Comparison of ENCODE assay signal across 15 cellular contexts in genomic region chr17:57873261-57874057, GRCh38. TPM values are rescaled to one million over a fixed set of nuclear protein-coding genes. Genes with fewer than 3 reads are reported as not detected.
DNase-seq lines count a peak whose midpoint lies in the region; ATAC-seq, FAIRE-seq and TF ChIP-seq lines count a peak whose summit lies in the region.
"Had no signal": no experiment of that assay in that cellular context is flagged by ENCODE, and none has a peak within 500 bp of the region (broad histone marks: within the 10 kb centered on the region; RNA-seq: fewer than 3 reads in every experiment).

No MANE protein-coding gene starts in this region.

- H3T11ph ChIP-seq in H9 (ENCODE audit: low read length): no peak overlapping the region

- H4K8ac ChIP-seq in H9 (replicated peaks; ENCODE audit: insufficient read length, low read depth, low read length): no peak overlapping the region

- H3K23me2 ChIP-seq in H9 (ENCODE audit: insufficient read length, low read depth, low read length, poor library complexity, severe bottlenecking): peaks cover 3% of the 10 kb centered on the region

- no CpG with 5 or more reads among the region's 16 CpGs for WGBS in H9 (ENCODE audit: extremely low coverage, insufficient read length, low lambda C conversion rate)

- H3K27ac Mint-ChIP-seq in H9 (peak overlapping the region in 1 of 3 experiments; percentile 85; a peak in 1 of 7 replicates), WTC11 (peak overlapping the region; percentile 93)
- H3K27ac Mint-ChIP-seq: immature natural killer cell had no signal

- H3K4ac ChIP-seq in H9 (ENCODE audit: low read depth, low read length): peak overlapping the region; percentile 1

- H3K4me1 ChIP-seq in H9 (ENCODE audit: insufficient read depth, low read length) (peaks cover 25% of the 10 kb centered on the region), iPS-18a (ENCODE audit: control insufficient read depth, low read depth, low read length) (peaks cover 29% of the 10 kb centered on the region), skeletal muscle tissue (ENCODE audit: control insufficient read depth in 3 of 3, insufficient read depth in 3 of 3, low read length in 3 of 3) (peaks cover 67 to 91% (median 79%) of the 10 kb centered on the region in 3 donors)

- no peak overlapping the region for H2BK5ac ChIP-seq in H9 (ENCODE audit: insufficient read length, low read length)

- H3K27ac ChIP-seq in H9 (ENCODE audit: insufficient read length, low read depth, low read length) (no peak overlapping the region), iPS-18a (ENCODE audit: low read length) (peak overlapping the region; percentile 8), skeletal muscle tissue (ENCODE audit: low read depth, low read length) (peak overlapping the region; percentile 90)

- H3K27me3 Mint-ChIP-seq in H9 (ENCODE audit: low read depth): peaks cover 64% of the 10 kb centered on the region
- H3K27me3 Mint-ChIP-seq in WTC11 (ENCODE audit: low read depth): peaks cover 6% of the 10 kb centered on the region; the same call in 1 of the 2 replicates

- no peak overlapping the region for H2BK20ac ChIP-seq in H9 (ENCODE audit: low read depth, low read length, poor library complexity, severe bottlenecking)

- peaks cover 55 to 60% of the 10 kb centered on the region in 2 experiments for H3K4me1 Mint-ChIP-seq in H9
- H3K4me1 Mint-ChIP-seq in WTC11: peaks cover 67% of the 10 kb centered on the region

- no peaks in the 10 kb centered on the region for H3K36me3 ChIP-seq in iPS-18a (ENCODE audit: control insufficient read depth, low read depth, low read length)
- peaks cover 41 to 57% (median 46%) of the 10 kb centered on the region in 3 donors for H3K36me3 ChIP-seq in skeletal muscle tissue (ENCODE audit: control insufficient read depth in 3 of 3, insufficient read depth in 3 of 3, low read length in 3 of 3)

- H3K9me3 ChIP-seq in H9 (ENCODE audit: control insufficient read depth, low read depth, low read length) (no peaks in the 10 kb centered on the region), iPS-18a (ENCODE audit: control insufficient read depth, low read depth, low read length) (no peaks in the 10 kb centered on the region), skeletal muscle tissue (ENCODE audit: control insufficient read depth in 3 of 3, low read length in 3 of 3) (no peaks in the 10 kb centered on the region)
- H3K9me3 ChIP-seq: Peyer's patch had no signal

- H4K5ac ChIP-seq in H9 (ENCODE audit: insufficient read length, low read depth, low read length): no peak overlapping the region

- H3K9me3 Mint-ChIP-seq in H9 (no peaks in the 10 kb centered on the region), WTC11 (no peaks in the 10 kb centered on the region)
- H3K9me3 Mint-ChIP-seq: immature natural killer cell had no signal

- no peak overlapping the region for H3K4me2 ChIP-seq in H9 (ENCODE audit: insufficient read depth, insufficient read length, low read length)

- peak overlapping the region; percentile 28 for H4K91ac ChIP-seq in H9 (ENCODE audit: insufficient read length, low read depth, low read length)

- H3K36me3 Mint-ChIP-seq in H9 (ENCODE audit: insufficient read depth in 1 of 3, low read depth in 3 of 3) (peaks cover 2 to 13% (median 9%) of the 10 kb centered on the region in 3 experiments; a peak in 2 of 7 replicates), WTC11 (no peaks in the 10 kb centered on the region; the same call in 1 of the 2 replicates)
- H3K36me3 Mint-ChIP-seq: immature natural killer cell had no signal

- peaks cover 4% of the 10 kb centered on the region for H4K20me1 ChIP-seq in H9 (ENCODE audit: control insufficient read depth, insufficient read depth, insufficient read length)

- CTCF ChIA-PET in WTC11 (lab: Charles Lee): interaction anchor here (0.6 to 6.4 kb wide), 9 partner anchors 11 to 326 kb away, joined by 3 to 50 read pairs (median 13); partner anchors contain the start of gene CUEDC1

- no peak overlapping the region for H2AFZ ChIP-seq in H9 (ENCODE audit: low read length)

- no peak overlapping the region; the same call in 1 of the 2 replicates for H3K14ac ChIP-seq in H9 (ENCODE audit: insufficient read depth, low read length)

- H2BK120ac ChIP-seq in H9 (ENCODE audit: low read depth, low read length, poor library complexity, severe bottlenecking): no peak overlapping the region

- H3K18ac ChIP-seq in H9 (ENCODE audit: insufficient read length, low read depth, low read length): peak overlapping the region; percentile 27

- H3K27me3 ChIP-seq in H9 (ENCODE audit: insufficient read depth, low read length) (no peaks in the 10 kb centered on the region; the same call in 1 of the 2 replicates), iPS-18a (ENCODE audit: control insufficient read depth, insufficient read depth, low read length) (peaks cover 16% of the 10 kb centered on the region), skeletal muscle tissue (ENCODE audit: control insufficient read depth in 3 of 3, insufficient read depth in 3 of 3, low read length in 3 of 3) (no peaks in the 10 kb centered on the region)
- H3K27me3 ChIP-seq: Peyer's patch had no signal

- peak; percentile 36 for DNase-seq in H9
- no peak for DNase-seq in WTC11 (ENCODE audit: low spot score)
- DNase-seq in activated gamma-delta T cell treated with Interleukin-2 at 50 U/mL for 16 hours: no peak
- no peak for DNase-seq in GM19239 (ENCODE audit: insufficient read length, low spot score)
- no peak for DNase-seq in mesenteric fat pad (ENCODE audit: low spot score)
- DNase-seq: activated CD4-positive, alpha-beta T cell treated with anti-CD3 and anti-CD28 coated beads for 1 hour; activated naive CD4-positive, alpha-beta T cell treated with Interleukin-2 at 50 U/mL for 16 hours; HCEC 1CT; immature natural killer cell; NCI-H2029 treated with DMSO at 0.1 percent for 48 hours; Peyer's patch had no signal

- POLR2A ChIA-PET in WTC11 (lab: Charles Lee): interaction anchor here (1.5 to 3.0 kb wide), 3 partner anchors 11 to 134 kb away, joined by 6 to 21 read pairs (median 7); partner anchors contain the start of gene SRSF1

- peak overlapping the region; percentile 7 for H2AK5ac ChIP-seq in H9 (ENCODE audit: insufficient read length, low read length)

- H3K79me1 ChIP-seq in H9 (ENCODE audit: insufficient read depth, low read depth, low read length, poor library complexity, severe bottlenecking): no peaks in the 10 kb centered on the region

- no peak overlapping the region for H3K9ac ChIP-seq in H9 (ENCODE audit: extremely low read depth, insufficient read length, low read length)
- peak overlapping the region; percentile 37 for H3K9ac ChIP-seq in iPS-18a (ENCODE audit: low read length)
- peak overlapping the region in 2 of 3 donors; percentile 62 to 74 for H3K9ac ChIP-seq in skeletal muscle tissue (ENCODE audit: low read depth in 1 of 3, low read length in 3 of 3)

- H3K4me3 Mint-ChIP-seq in H9 (peak overlapping the region in 1 of 2 experiments; percentile 35; a peak in 1 of 5 replicates), WTC11 (no peak overlapping the region)

- ATAC-seq in WTC11 (no peak), GM21360 (IDR thresholded peaks at IDR 0.05; ENCODE audit: unreplicated experiment) (no peak)

- no peak overlapping the region for H2BK15ac ChIP-seq in H9 (ENCODE audit: low read depth, low read length)

- H3K56ac ChIP-seq in H9 (ENCODE audit: insufficient read length, low read depth, low read length): no peak overlapping the region

- H3K23ac ChIP-seq in H9 (ENCODE audit: insufficient read length, low read depth, low read length): no peak overlapping the region

- no peaks in the 10 kb centered on the region for H3K79me2 ChIP-seq in H9 (ENCODE audit: insufficient read depth, low read length)

- H3K4me3 ChIP-seq in iPS-18a (ENCODE audit: low read length) (no peak overlapping the region), skeletal muscle tissue (ENCODE audit: low read length in 3 of 3) (peak overlapping the region in 1 of 3 donors; percentile 13)

- TF ChIP-seq CTCF in H9 (conservative IDR thresholded peaks at IDR 0.05): no peak
- TF ChIP-seq CTCF in WTC11 (IDR thresholded peaks at IDR 0.05): no peak

- peak overlapping the region; percentile 16 for H2BK12ac ChIP-seq in H9 (ENCODE audit: insufficient read length, low read depth, low read length)

- no peak for FAIRE-seq in GM19239 (lab: Jason Lieb, UNC)
- FAIRE-seq: D721Med had no signal

TF ChIP-seq in WTC11, 78 proteins besides CTCF, POLR2A, EP300 and RAD21 (continues in another document):
- TF ChIP-seq ZBTB21 (CRISPR knock-in tag; IDR thresholded peaks at IDR 0.05; ENCODE audit: borderline replicate concordance): no peak
- no peak for TF ChIP-seq KAT7 (CRISPR knock-in tag; IDR thresholded peaks at IDR 0.05; ENCODE audit: borderline replicate concordance)
- no peak for TF ChIP-seq ARID4B (CRISPR knock-in tag; IDR thresholded peaks at IDR 0.05; ENCODE audit: borderline replicate concordance)

RNA-seq across cellular contexts. Expression of gene MRPS23, which starts 23.6 kb away (rescaled TPM):
- total RNA-seq in H9 (2021) (62.0 and 65.9 TPM in 2 replicates), WTC11 (2021) (57.9 to 65.3 TPM (median 58.1 TPM) in 3 replicates), skeletal muscle tissue (10.4 TPM), mesenteric fat pad (31.9 TPM)
